24 cellular contexts compared by ENCODE assay signal in the genomic region with DNA sequence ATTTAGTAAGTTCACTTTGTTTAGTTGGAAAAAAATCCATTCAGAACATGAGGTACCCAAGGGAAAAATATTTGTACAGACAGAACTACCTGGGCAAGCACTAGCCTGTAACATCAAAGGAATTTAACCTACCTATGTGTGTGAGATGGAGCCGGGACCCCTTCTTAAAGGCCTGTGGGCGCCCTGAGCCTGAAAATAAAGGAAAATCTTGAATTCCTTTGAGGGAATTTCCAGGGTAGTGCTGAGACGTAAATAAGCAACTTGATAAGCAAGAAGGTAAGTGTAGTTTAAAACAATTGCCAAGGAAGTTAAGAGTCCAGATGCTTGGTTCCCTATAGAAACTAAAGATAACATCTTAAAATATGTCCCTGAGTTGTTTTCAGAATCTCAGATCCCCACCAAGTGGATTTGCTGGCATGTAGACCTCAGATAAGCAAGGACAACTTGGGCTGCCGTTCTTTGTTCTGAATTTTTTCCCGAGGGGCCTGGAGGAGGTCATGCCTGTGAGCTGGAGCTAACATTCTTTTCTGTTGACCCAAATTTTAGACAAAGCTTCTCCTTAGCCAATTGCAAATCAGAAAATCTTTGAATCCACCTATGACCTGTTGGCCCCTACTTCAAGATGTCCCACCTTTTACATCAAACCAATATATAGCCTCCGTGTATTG. TPM values are rescaled to one million over a fixed set of nuclear protein-coding genes. Genes with fewer than 3 reads are reported as not detected.
DNase-seq lines count a peak whose midpoint lies in the region; ATAC-seq and TF ChIP-seq lines count a peak whose summit lies in the region.
"Had no signal": no experiment of that assay in that cellular context is flagged by ENCODE, and none has a peak within 500 bp of the region (broad histone marks: within the 10 kb centered on the region; RNA-seq: fewer than 3 reads in every experiment).

No MANE protein-coding gene starts in this region.

- no peak overlapping the region for H3K4ac ChIP-seq in H9 (ENCODE audit: low read depth, low read length)

- H3K27ac Mint-ChIP-seq in H9 (peak overlapping the region in 2 of 3 experiments; percentile 68 to 87; a peak in 4 of 7 replicates), memory B cell (peak overlapping the region; percentile 38), progenitor cell of endocrine pancreas (peak overlapping the region; percentile 76)
- H3K27ac Mint-ChIP-seq in activated T-helper 17 cell treated with anti-CD3 and anti-CD28 coated beads, Interleukin-2, amount 50 U/mL, for 72 hours = peak overlapping the region; percentile 25

- H3K23me2 ChIP-seq in H9 (ENCODE audit: insufficient read length, low read depth, low read length, poor library complexity, severe bottlenecking) = no peaks in the 10 kb centered on the region

- no peak overlapping the region for H3K27ac ChIP-seq in H9 (ENCODE audit: insufficient read length, low read depth, low read length)
- H3K27ac ChIP-seq: BLaER1 treated with 17β-estradiol and CSF1 and Interleukin-3, amounts not matched to agents 10 nM and 100 nM; GM23248; KMS-11; Peyer's patch had no signal

- no peak overlapping the region for H3K4me3 Mint-ChIP-seq in H9
- no peak overlapping the region for H3K4me3 Mint-ChIP-seq in activated T-helper 17 cell treated with anti-CD3 and anti-CD28 coated beads, Interleukin-2, amount 50 U/mL, for 72 hours
- H3K4me3 Mint-ChIP-seq in memory B cell = no peak overlapping the region
- no peak overlapping the region for H3K4me3 Mint-ChIP-seq in progenitor cell of endocrine pancreas (ENCODE audit: low read depth)
- H3K4me3 Mint-ChIP-seq: CD4-positive, alpha-beta memory T cell had no signal

- H3K23ac ChIP-seq in H9 (ENCODE audit: insufficient read length, low read depth, low read length) = no peak overlapping the region

- H2BK120ac ChIP-seq in H9 (ENCODE audit: low read depth, low read length, poor library complexity, severe bottlenecking) = no peak overlapping the region

- no peak overlapping the region for H3K14ac ChIP-seq in H9 (ENCODE audit: insufficient read depth, low read length)

- no peak overlapping the region for H3T11ph ChIP-seq in H9 (ENCODE audit: low read length)

- no peaks in the 10 kb centered on the region for H3K9me3 Mint-ChIP-seq in H9
- no peaks in the 10 kb centered on the region for H3K9me3 Mint-ChIP-seq in activated T-helper 17 cell treated with anti-CD3 and anti-CD28 coated beads, Interleukin-2, amount 50 U/mL, for 72 hours
- H3K9me3 Mint-ChIP-seq in memory B cell = no peaks in the 10 kb centered on the region
- no peaks in the 10 kb centered on the region for H3K9me3 Mint-ChIP-seq in progenitor cell of endocrine pancreas (ENCODE audit: low read depth)
- H3K9me3 Mint-ChIP-seq: CD4-positive, alpha-beta memory T cell had no signal

- H2BK5ac ChIP-seq in H9 (ENCODE audit: insufficient read length, low read length) = no peak overlapping the region

- DNase-seq in H9 = no peak
- no peak for DNase-seq in memory B cell (ENCODE audit: low spot score in 2 of 2)
- DNase-seq in progenitor cell of endocrine pancreas (ENCODE audit: low spot score, unreplicated experiment) = no peak
- DNase-seq in AG08395 (ENCODE audit: low spot score) = no peak
- no peak for DNase-seq in activated CD8-positive, alpha-beta memory T cell treated with anti-CD3 and anti-CD28 coated beads, Interleukin-2, amount 50 U/mL, for 4 hours
- DNase-seq: ACHN; CD4-positive, alpha-beta memory T cell; DND-41; GM23248; HCEC 1CT; IMR-90; NCI-H1694; NCI-H2081; NCI-H2171; NCI-H345; NCI-H524 treated with DMSO at 0.1 percent for 48 hours; NCI-H82; Peyer's patch had no signal

- no peaks in the 10 kb centered on the region for H3K79me1 ChIP-seq in H9 (ENCODE audit: insufficient read depth, low read depth, low read length, poor library complexity, severe bottlenecking)

- H4K20me1 ChIP-seq in H9 (ENCODE audit: control insufficient read depth, insufficient read depth, insufficient read length) = no peaks in the 10 kb centered on the region

- no peak overlapping the region for H4K8ac ChIP-seq in H9 (replicated peaks; ENCODE audit: insufficient read length, low read depth, low read length)

- H3K56ac ChIP-seq in H9 (ENCODE audit: insufficient read length, low read depth, low read length) = no peak overlapping the region

- no peak overlapping the region for H2BK20ac ChIP-seq in H9 (ENCODE audit: low read depth, low read length, poor library complexity, severe bottlenecking)

- H3K27me3 ChIP-seq in H9 (ENCODE audit: insufficient read depth, low read length) = no peaks in the 10 kb centered on the region
- H3K27me3 ChIP-seq: BLaER1 treated with 17β-estradiol and CSF1 and Interleukin-3, amounts not matched to agents 10 nM and 100 nM; Peyer's patch had no signal

- no peak overlapping the region for H2BK15ac ChIP-seq in H9 (ENCODE audit: low read depth, low read length)

- H3K4me1 Mint-ChIP-seq in H9 (peaks cover 16 to 22% of the 10 kb centered on the region in 2 experiments), memory B cell (no peaks in the 10 kb centered on the region), progenitor cell of endocrine pancreas (ENCODE audit: low read depth) (peaks cover 13% of the 10 kb centered on the region)
- no peaks in the 10 kb centered on the region for H3K4me1 Mint-ChIP-seq in activated T-helper 17 cell treated with anti-CD3 and anti-CD28 coated beads, Interleukin-2, amount 50 U/mL, for 72 hours
- H3K4me1 Mint-ChIP-seq: CD4-positive, alpha-beta memory T cell had no signal

- H3K9ac ChIP-seq in H9 (ENCODE audit: extremely low read depth, insufficient read length, low read length) = no peak overlapping the region
- H3K9ac ChIP-seq: BLaER1 treated with 17β-estradiol and CSF1 and Interleukin-3, amounts not matched to agents 10 nM and 100 nM; GM23248; KMS-11 had no signal

- H3K9me3 ChIP-seq in H9 (ENCODE audit: control insufficient read depth, low read depth, low read length) = no peaks in the 10 kb centered on the region
- H3K9me3 ChIP-seq: BLaER1 treated with 17β-estradiol and CSF1 and Interleukin-3, amounts not matched to agents 10 nM and 100 nM; Peyer's patch had no signal

- TF ChIP-seq CTCF in H9 (conservative IDR thresholded peaks at IDR 0.05) (no peak), progenitor cell of endocrine pancreas (IDR thresholded peaks at IDR 0.05; ENCODE audit: unreplicated experiment) (no peak)

- no peak overlapping the region for H2AK5ac ChIP-seq in H9 (ENCODE audit: insufficient read length, low read length)

- no peak overlapping the region for H2BK12ac ChIP-seq in H9 (ENCODE audit: insufficient read length, low read depth, low read length)

- no peak overlapping the region for H4K5ac ChIP-seq in H9 (ENCODE audit: insufficient read length, low read depth, low read length)

- H3K27me3 Mint-ChIP-seq in H9 (ENCODE audit: low read depth) (no peaks in the 10 kb centered on the region), memory B cell (no peaks in the 10 kb centered on the region), progenitor cell of endocrine pancreas (no peaks in the 10 kb centered on the region)
- no peaks in the 10 kb centered on the region for H3K27me3 Mint-ChIP-seq in activated T-helper 17 cell treated with anti-CD3 and anti-CD28 coated beads, Interleukin-2, amount 50 U/mL, for 72 hours
- H3K27me3 Mint-ChIP-seq: CD4-positive, alpha-beta memory T cell had no signal

- no peak overlapping the region for H4K91ac ChIP-seq in H9 (ENCODE audit: insufficient read length, low read depth, low read length)

- H3K4me2 ChIP-seq in H9 (ENCODE audit: insufficient read depth, insufficient read length, low read length) = no peak overlapping the region
- H3K4me2 ChIP-seq: BLaER1 treated with 17β-estradiol and CSF1 and Interleukin-3, amounts not matched to agents 10 nM and 100 nM; KMS-11 had no signal

- H2AFZ ChIP-seq in H9 (ENCODE audit: low read length) = no peak overlapping the region
- H2AFZ ChIP-seq: GM23248 had no signal

- ATAC-seq in activated T-helper 17 cell treated with anti-CD3 and anti-CD28 coated beads, Interleukin-2, amount 50 U/mL, for 72 hours (replicated peaks) = no peak
- ATAC-seq in memory B cell (ENCODE audit: low read depth) = no peak
- ATAC-seq in GM18858 (IDR thresholded peaks at IDR 0.05; ENCODE audit: unreplicated experiment) = no peak

- no peaks in the 10 kb centered on the region for H3K79me2 ChIP-seq in H9 (ENCODE audit: insufficient read depth, low read length)

- no peaks in the 10 kb centered on the region; the same call in 1 of the 2 replicates for H3K4me1 ChIP-seq in H9 (ENCODE audit: insufficient read depth, low read length)
- H3K4me1 ChIP-seq: BLaER1 treated with 17β-estradiol and CSF1 and Interleukin-3, amounts not matched to agents 10 nM and 100 nM; Peyer's patch had no signal

- H3K18ac ChIP-seq in H9 (ENCODE audit: insufficient read length, low read depth, low read length) = no peak overlapping the region

- WGBS in H9 (ENCODE audit: extremely low coverage, insufficient read length, low lambda C conversion rate) = no CpG with 5 or more reads among the region's 6 CpGs

- H3K36me3 Mint-ChIP-seq in H9 (ENCODE audit: insufficient read depth in 1 of 3, low read depth in 3 of 3) = peaks cover 20 to 50% (median 47%) of the 10 kb centered on the region in 3 experiments
- peaks cover 60% of the 10 kb centered on the region for H3K36me3 Mint-ChIP-seq in activated T-helper 17 cell treated with anti-CD3 and anti-CD28 coated beads, Interleukin-2, amount 50 U/mL, for 72 hours (ENCODE audit: low read depth)
- peaks cover 24% of the 10 kb centered on the region for H3K36me3 Mint-ChIP-seq in memory B cell
- H3K36me3 Mint-ChIP-seq in progenitor cell of endocrine pancreas (ENCODE audit: insufficient read depth) = peaks cover 28% of the 10 kb centered on the region

RNA-seq across cellular contexts. Expression of a gene that starts 31.0 kb away (rescaled TPM):
- total RNA-seq in H9 (2021) = 38.3 and 43.3 TPM in 2 replicates
- total RNA-seq in activated T-helper 17 cell treated with anti-CD3 and anti-CD28 coated beads, Interleukin-2, amount 50 U/mL, for 72 hours = 10 to 100 TPM; 38.7 to 42.3 TPM
- total RNA-seq in progenitor cell of endocrine pancreas = 55.7 and 57.8 TPM in 2 replicates

RNA-seq across cellular contexts. Expression of a gene that starts 35.3 kb away (rescaled TPM):
- total RNA-seq in H9 (2021) (not detected in 2 replicates), progenitor cell of endocrine pancreas (0.27 and 0.31 TPM in 2 replicates)
- total RNA-seq in activated T-helper 17 cell treated with anti-CD3 and anti-CD28 coated beads, Interleukin-2, amount 50 U/mL, for 72 hours = not detected
- total RNA-seq: CD4-positive, alpha-beta memory T cell; G401; GM23248; HT1080 had no signal

Comparison
In these comparisons a context has a peak if more than half of its experiments do, and no peak if none do; other contexts are left out.
1. H3K27ac Mint-ChIP-seq: peak in every context shown above with its lines; median percentile 78 in H9; 76 in progenitor cell of endocrine pancreas; 38 in memory B cell; 25 in activated T-helper 17 cell treated with anti-CD3 and anti-CD28 coated beads, Interleukin-2, amount 50 U/mL, for 72 hours.